Comparison of ENCODE assay signal across 13 cellular contexts in genomic region chr1:8651236-8651890, GRCh38.
A peak's percentile ranks its signal among the peaks of the same experiment; 100 is the strongest.
DNase-seq lines count a peak whose midpoint lies in the region; ATAC-seq lines count a peak whose summit lies in the region.
"Had no signal": no experiment of that assay in that cellular context is flagged by ENCODE, and none has a peak within 500 bp of the region (broad histone marks: within the 10 kb centered on the region; RNA-seq: fewer than 3 reads in every experiment).

No MANE protein-coding gene starts in this region.

- H3K36me3 Mint-ChIP-seq in activated naive CD4-positive, alpha-beta T cell treated with anti-CD3 and anti-CD28 coated beads, Interleukin-2, amount 10 ng/mL, durations not matched to agents 7 days and 5 days, result peaks cover 57% of the 10 kb centered on the region
- H3K36me3 Mint-ChIP-seq in T-helper 17 cell (ENCODE audit: low read depth), result peaks cover 3% of the 10 kb centered on the region
- peaks cover 19 to 43% of the 10 kb centered on the region in 2 donors for H3K36me3 Mint-ChIP-seq in stimulated activated naive B cell treated with anti-CD40 and anti-IgM and Interleukin-4, amounts not matched to agents 10 μg/mL and 1 μg/mL and 100 μg/mL, for 72 hours

- peak; percentile 51 for DNase-seq in activated naive CD4-positive, alpha-beta T cell treated with anti-CD3 and anti-CD28 coated beads, Interleukin-2, amount 10 ng/mL, durations not matched to agents 7 days and 5 days
- DNase-seq in activated naive CD4-positive, alpha-beta T cell (lab: John Stamatoyannopoulos, UW), result no peak
- DNase-seq in T-helper 17 cell (no peak), left ventricle myocardium superior (no peak), AG08396 (ENCODE audit: low spot score) (no peak), DMS53 treated with DMSO at 0.1 percent for 48 hours (lab: John Stamatoyannopoulos, UW; ENCODE audit: unreplicated experiment) (no peak), NCI-H1436 treated with DMSO at 0.1 percent for 48 hours (lab: John Stamatoyannopoulos, UW) (no peak)
- DNase-seq in stimulated activated naive B cell treated with anti-CD40 and anti-IgM and Interleukin-4, amounts not matched to agents 10 μg/mL and 1 μg/mL and 100 μg/mL, for 72 hours, result no peak
- DNase-seq: activated T-cell treated with anti-CD3 and anti-CD28 coated beads, Interleukin-2, amount 50 U/mL, for 48 hours; GDM1; NCI-H1105 treated with DMSO at 0.1 percent for 48 hours; OCI-M1 had no signal

- intact Hi-C loops in left ventricle myocardium superior (cut with micrococcal nuclease), result no loop called here

- peaks cover 59% of the 10 kb centered on the region for H3K4me1 Mint-ChIP-seq in activated naive CD4-positive, alpha-beta T cell treated with anti-CD3 and anti-CD28 coated beads, Interleukin-2, amount 10 ng/mL, durations not matched to agents 7 days and 5 days
- H3K4me1 Mint-ChIP-seq in T-helper 17 cell, result peaks cover 12% of the 10 kb centered on the region
- H3K4me1 Mint-ChIP-seq in stimulated activated naive B cell treated with anti-CD40 and anti-IgM and Interleukin-4, amounts not matched to agents 10 μg/mL and 1 μg/mL and 100 μg/mL, for 72 hours, result peaks cover 40 to 74% of the 10 kb centered on the region in 2 donors

- CTCF ChIA-PET in activated naive CD4-positive, alpha-beta T cell treated with anti-CD3 and anti-CD28 coated beads, Interleukin-2, amount 10 ng/mL, durations not matched to agents 7 days and 5 days (lab: Charles Lee), result interaction anchor here (1.0 to 2.0 kb wide), 5 partner anchors 12 to 50 kb away, joined by 3 to 5 read pairs (median 4); no protein-coding TSS in a partner anchor

- H3K9me3 ChIP-seq in T-helper 17 cell (ENCODE audit: control insufficient read depth, low read length, poor library complexity, severe bottlenecking), result no peaks in the 10 kb centered on the region
- H3K9me3 ChIP-seq: tibial nerve had no signal

- H3K27ac Mint-ChIP-seq in activated naive CD4-positive, alpha-beta T cell treated with anti-CD3 and anti-CD28 coated beads, Interleukin-2, amount 10 ng/mL, durations not matched to agents 7 days and 5 days, result peak overlapping the region; percentile 86
- H3K27ac Mint-ChIP-seq in T-helper 17 cell, result peak overlapping the region; percentile 21
- peak overlapping the region; percentile 42 for H3K27ac Mint-ChIP-seq in stimulated activated naive B cell treated with anti-CD40 and anti-IgM and Interleukin-4, amounts not matched to agents 10 μg/mL and 1 μg/mL and 100 μg/mL, for 72 hours

- H3K27me3 Mint-ChIP-seq in activated naive CD4-positive, alpha-beta T cell treated with anti-CD3 and anti-CD28 coated beads, Interleukin-2, amount 10 ng/mL, durations not matched to agents 7 days and 5 days, result no peaks in the 10 kb centered on the region
- H3K27me3 Mint-ChIP-seq in T-helper 17 cell, result no peaks in the 10 kb centered on the region
- no peaks in the 10 kb centered on the region for H3K27me3 Mint-ChIP-seq in stimulated activated naive B cell treated with anti-CD40 and anti-IgM and Interleukin-4, amounts not matched to agents 10 μg/mL and 1 μg/mL and 100 μg/mL, for 72 hours

- ATAC-seq in T-helper 17 cell (peak; percentile 69), left ventricle myocardium superior (peak; percentile 45)
- peak; percentile 37 to 44 for ATAC-seq in stimulated activated naive B cell treated with anti-CD40 and anti-IgM and Interleukin-4, amounts not matched to agents 10 μg/mL and 1 μg/mL and 100 μg/mL, for 72 hours (replicated peaks)

- no peaks in the 10 kb centered on the region for H3K9me3 Mint-ChIP-seq in activated naive CD4-positive, alpha-beta T cell treated with anti-CD3 and anti-CD28 coated beads, Interleukin-2, amount 10 ng/mL, durations not matched to agents 7 days and 5 days
- H3K9me3 Mint-ChIP-seq in stimulated activated naive B cell treated with anti-CD40 and anti-IgM and Interleukin-4, amounts not matched to agents 10 μg/mL and 1 μg/mL and 100 μg/mL, for 72 hours, result no peaks in the 10 kb centered on the region

- no peak overlapping the region for H3K4me3 Mint-ChIP-seq in activated naive CD4-positive, alpha-beta T cell treated with anti-CD3 and anti-CD28 coated beads, Interleukin-2, amount 10 ng/mL, durations not matched to agents 7 days and 5 days
- no peak overlapping the region for H3K4me3 Mint-ChIP-seq in T-helper 17 cell
- no peak overlapping the region for H3K4me3 Mint-ChIP-seq in stimulated activated naive B cell treated with anti-CD40 and anti-IgM and Interleukin-4, amounts not matched to agents 10 μg/mL and 1 μg/mL and 100 μg/mL, for 72 hours

Comparison
In these comparisons a context has a peak if more than half of its experiments do, and no peak if none do; other contexts are left out.
1. H3K27ac Mint-ChIP-seq: peak in every context shown above with its lines; median percentile 86 in activated naive CD4-positive, alpha-beta T cell treated with anti-CD3 and anti-CD28 coated beads, Interleukin-2, amount 10 ng/mL, durations not matched to agents 7 days and 5 days; 42 in stimulated activated naive B cell treated with anti-CD40 and anti-IgM and Interleukin-4, amounts not matched to agents 10 μg/mL and 1 μg/mL and 100 μg/mL, for 72 hours; 21 in T-helper 17 cell.